ENCODE assay signal across 10 cellular contexts in the genomic region with DNA sequence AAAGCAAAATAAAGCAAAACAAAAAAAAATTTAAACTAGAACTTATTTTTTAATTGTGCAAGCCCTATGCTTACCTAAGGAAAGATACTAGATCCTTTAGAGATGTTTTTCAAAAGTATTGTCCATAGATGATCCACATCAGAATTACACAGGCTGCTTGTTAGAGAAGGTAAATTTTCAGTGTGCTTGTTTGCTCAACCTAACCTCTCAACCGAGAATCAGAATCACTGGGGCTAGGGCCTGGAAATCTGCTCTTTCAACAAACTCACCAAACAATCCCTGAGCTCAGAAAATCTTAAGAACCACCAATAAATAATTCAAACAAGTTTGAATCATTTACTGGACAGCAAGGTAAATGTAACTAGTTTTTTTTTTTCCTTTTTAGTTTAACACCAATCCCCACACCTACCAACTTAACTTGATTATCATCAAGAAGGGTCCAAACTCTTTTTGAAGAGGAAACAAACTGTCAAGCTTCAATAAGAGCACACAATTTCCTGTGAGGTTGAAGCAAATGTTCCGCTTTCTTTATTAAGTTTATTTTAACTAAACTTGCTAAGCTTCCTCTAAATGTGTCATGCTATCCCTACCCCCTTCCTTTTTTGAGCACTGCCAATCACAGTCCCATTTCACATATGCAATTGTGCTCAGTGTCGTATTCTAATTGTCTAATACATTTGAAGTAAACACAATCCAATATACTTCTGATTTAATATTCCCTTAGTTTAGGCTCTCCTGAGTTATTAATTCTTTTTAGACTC. TPM values are rescaled to one million over a fixed set of nuclear protein-coding genes. Genes with fewer than 3 reads are reported as not detected.
DNase-seq lines count a peak whose midpoint lies in the region; ATAC-seq, FAIRE-seq and TF ChIP-seq lines count a peak whose summit lies in the region.
"Had no signal": no experiment of that assay in that cellular context is flagged by ENCODE, and none has a peak within 500 bp of the region (broad histone marks: within the 10 kb centered on the region; RNA-seq: fewer than 3 reads in every experiment).

No MANE protein-coding gene starts in this region.

- no peaks in the 10 kb centered on the region for H3K36me3 ChIP-seq in left ventricle myocardium inferior
- no peaks in the 10 kb centered on the region for H3K36me3 ChIP-seq in BE2C
- H3K36me3 ChIP-seq in small intestine (ENCODE audit: control insufficient read depth in 2 of 2, insufficient read depth in 2 of 2, low read length in 2 of 2), result no peaks in the 10 kb centered on the region

- no peak overlapping the region for H3K4me3 ChIP-seq in left ventricle myocardium inferior
- no peak overlapping the region for H3K4me3 ChIP-seq in BE2C (ENCODE audit: low read depth, low read length)
- H3K4me3 ChIP-seq in small intestine (ENCODE audit: low read depth in 1 of 2, low read length in 2 of 2), result no peak overlapping the region

- FAIRE-seq in small intestine (lab: Jason Lieb, UNC), result no peak
- FAIRE-seq: urothelium cell line had no signal

- ATAC-seq in left cardiac atrium (peak; percentile 22 to 44), GM21576 (IDR thresholded peaks at IDR 0.05; ENCODE audit: unreplicated experiment) (no peak)

- H3K27me3 Mint-ChIP-seq in IgD-negative memory B cell, result peaks cover 2% of the 10 kb centered on the region
- H3K27me3 Mint-ChIP-seq in activated naive CD8-positive, alpha-beta T cell treated with anti-CD3 and anti-CD28 coated beads for 36 hours, result no peaks in the 10 kb centered on the region

- TF ChIP-seq CTCF in left ventricle myocardium inferior (IDR thresholded peaks at IDR 0.05; ENCODE audit: borderline replicate concordance) (no peak), BE2C (IDR thresholded peaks at IDR 0.05; ENCODE audit: low read depth, low read length) (no peak)

- H3K4me1 ChIP-seq in left ventricle myocardium inferior (no peaks in the 10 kb centered on the region), BE2C (no peaks in the 10 kb centered on the region), small intestine (ENCODE audit: control insufficient read depth in 2 of 2, insufficient read depth in 1 of 2, low read depth in 1 of 2, low read length in 1 of 2) (no peaks in the 10 kb centered on the region)

- WGBS in small intestine, 3 donors, result 57 to 68% (median 65%) methylated on average over 3 of the region's 3 CpGs

- no peaks in the 10 kb centered on the region for H3K9me3 Mint-ChIP-seq in IgD-negative memory B cell
- no peaks in the 10 kb centered on the region for H3K9me3 Mint-ChIP-seq in activated naive CD8-positive, alpha-beta T cell treated with anti-CD3 and anti-CD28 coated beads for 36 hours

- H3K4me3 Mint-ChIP-seq in IgD-negative memory B cell, result peak overlapping the region; percentile 78 to 91 (median 84)
- H3K4me3 Mint-ChIP-seq in activated naive CD8-positive, alpha-beta T cell treated with anti-CD3 and anti-CD28 coated beads for 36 hours, result peak overlapping the region; percentile 18

- H3K27ac ChIP-seq in left ventricle myocardium inferior (replicated peaks) (no peak overlapping the region), small intestine (ENCODE audit: low read depth in 1 of 2, low read length in 1 of 2) (no peak overlapping the region)

- H3K36me3 Mint-ChIP-seq in IgD-negative memory B cell, result no peaks in the 10 kb centered on the region
- H3K36me3 Mint-ChIP-seq in activated naive CD8-positive, alpha-beta T cell treated with anti-CD3 and anti-CD28 coated beads for 36 hours, result no peaks in the 10 kb centered on the region

- peak overlapping the region; percentile 86 to 98 (median 95) for H3K27ac Mint-ChIP-seq in IgD-negative memory B cell
- H3K27ac Mint-ChIP-seq in activated naive CD8-positive, alpha-beta T cell treated with anti-CD3 and anti-CD28 coated beads for 36 hours, result peak overlapping the region; percentile 81

- DNase-seq in left cardiac atrium (no peak), left ventricle myocardium inferior (no peak), HK-2 (ENCODE audit: unreplicated experiment) (no peak), BE2C (no peak), small intestine (no peak)
- no peak for DNase-seq in activated naive CD8-positive, alpha-beta T cell treated with anti-CD3 and anti-CD28 coated beads for 36 hours
- DNase-seq: NCI-H1694 had no signal

- H3K9me3 ChIP-seq in left ventricle myocardium inferior (replicated peaks), result no peaks in the 10 kb centered on the region
- no peaks in the 10 kb centered on the region for H3K9me3 ChIP-seq in BE2C
- no peaks in the 10 kb centered on the region for H3K9me3 ChIP-seq in small intestine (ENCODE audit: control insufficient read depth, low read depth)

- H3K4me1 Mint-ChIP-seq in IgD-negative memory B cell, result peaks cover 26 to 38% (median 34%) of the 10 kb centered on the region in 3 donors
- H3K4me1 Mint-ChIP-seq in activated naive CD8-positive, alpha-beta T cell treated with anti-CD3 and anti-CD28 coated beads for 36 hours, result peaks cover 23% of the 10 kb centered on the region

- H3K27me3 ChIP-seq in left ventricle myocardium inferior (ENCODE audit: low read depth) (no peaks in the 10 kb centered on the region), BE2C (peaks cover 5% of the 10 kb centered on the region), small intestine (ENCODE audit: control insufficient read depth in 2 of 2, insufficient read depth in 2 of 2, low read length in 2 of 2) (no peaks in the 10 kb centered on the region)

- intact Hi-C loops in left cardiac atrium (cut with DNase I), result no loop called here
- intact Hi-C loops in left ventricle myocardium inferior (cut with micrococcal nuclease), result no loop called here

RNA-seq across cellular contexts. Expression of a gene that starts 7.4 kb away (rescaled TPM):
- total RNA-seq in left cardiac atrium (10 to 100 TPM; 10.9 to 12.3 TPM), left ventricle myocardium inferior (9.7 TPM)
- polyA plus RNA-seq in IgD-negative memory B cell (55.0 TPM), small intestine (1 to 10 TPM in 2 of 3 donors, under 1 TPM in 1; 0.67 to 5.9 (median 3.4) TPM)
- 10 to 100 TPM; 18.7 to 19.5 TPM for total RNA-seq in activated naive CD8-positive, alpha-beta T cell treated with anti-CD3 and anti-CD28 coated beads for 36 hours
- 5.3 TPM for polyA plus RNA-seq in BE2C (2012; ENCODE audit: insufficient read depth, insufficient read length, low read depth)

RNA-seq across cellular contexts. Expression of a gene that starts 51.4 kb away (rescaled TPM):
- total RNA-seq in left cardiac atrium (1 to 10 TPM; 5.4 to 7.6 TPM), left ventricle myocardium inferior (4.6 TPM)
- polyA plus RNA-seq in IgD-negative memory B cell (0.36 TPM), small intestine (1 to 10 TPM in 1 of 3 donors, under 1 TPM in 1, not detected in 1; 0.54 to 2.5 TPM)
- 1 to 10 TPM; 1.7 to 1.9 TPM for total RNA-seq in activated naive CD8-positive, alpha-beta T cell treated with anti-CD3 and anti-CD28 coated beads for 36 hours
- polyA plus RNA-seq in BE2C (2012; ENCODE audit: insufficient read depth, insufficient read length, low read depth), result 1.1 TPM
